8 cellular contexts compared by ENCODE assay signal in the genomic region with DNA sequence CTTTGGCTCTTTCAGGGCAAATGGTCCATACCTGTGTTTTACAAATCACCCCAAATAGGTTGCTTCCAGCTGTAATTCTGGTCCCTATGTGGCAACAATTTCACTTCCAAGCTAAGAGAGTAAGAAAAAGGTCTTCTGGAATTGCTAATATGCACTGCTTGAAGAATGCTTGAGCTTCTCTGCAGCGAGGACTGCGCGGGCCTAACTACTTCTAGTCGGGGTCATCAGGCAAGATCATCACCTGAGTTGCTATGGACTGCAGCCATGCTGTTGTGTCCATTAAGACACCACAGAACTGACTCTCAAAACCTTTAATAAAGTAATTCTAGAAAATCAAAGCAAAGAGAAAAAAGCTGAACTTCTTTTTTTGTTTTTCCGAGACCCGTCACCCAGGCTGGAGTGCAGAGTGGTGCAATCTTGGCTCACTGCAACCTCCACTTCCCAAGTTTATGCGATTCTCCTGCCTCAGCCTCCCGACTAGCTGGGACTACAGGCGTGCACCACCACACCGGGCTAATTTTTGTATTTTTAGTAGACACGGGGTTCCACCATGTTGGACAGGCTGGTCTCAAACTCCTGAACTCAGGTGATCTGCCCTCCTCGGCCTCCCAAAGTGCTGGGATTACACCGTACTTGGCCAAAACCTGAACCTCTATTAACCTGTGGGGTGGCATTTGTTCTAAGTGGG. TPM values are rescaled to one million over a fixed set of nuclear protein-coding genes. Genes with fewer than 3 reads are reported as not detected.
DNase-seq lines count a peak whose midpoint lies in the region; ATAC-seq and TF ChIP-seq lines count a peak whose summit lies in the region.

No MANE protein-coding gene starts in this region.

- H3K79me2 ChIP-seq in GM23338 (replicated peaks; ENCODE audit: insufficient read depth) = peaks cover 52% of the 10 kb centered on the region

- TF ChIP-seq CTCF in GM23338 (conservative IDR thresholded peaks at IDR 0.05; ENCODE audit: low read depth in 2 of 2) (no peak), fibroblast of villous mesenchyme (IDR thresholded peaks at IDR 0.05; ENCODE audit: insufficient read depth, low read depth, low read length) (no peak)

- no peak overlapping the region for H2AFZ ChIP-seq in GM23338

- H3F3A ChIP-seq in GM23338 (replicated peaks; ENCODE audit: low read depth) = peaks cover 4% of the 10 kb centered on the region; the same call in 1 of the 2 replicates

- peak overlapping the region; percentile 98 for H3K4me3 Mint-ChIP-seq in GM23338
- H3K4me3 Mint-ChIP-seq in activated CD4-positive, alpha-beta memory T cell treated with anti-CD3 and anti-CD28 coated beads for 36 hours = peak overlapping the region; percentile 92

- intact Hi-C loops in activated CD4-positive, alpha-beta memory T cell treated with anti-CD3 and anti-CD28 coated beads for 36 hours (cut with micrococcal nuclease) = no loop called here
- intact Hi-C loops in head of caudate nucleus (cut with DNase I) = no loop called here

- H3K4me1 ChIP-seq in GM23338 (ENCODE audit: insufficient read depth) = peaks cover 18% of the 10 kb centered on the region

- peak overlapping the region; percentile 97 for H3K4me3 ChIP-seq in GM23338
- H3K4me3 ChIP-seq in fibroblast of villous mesenchyme (ENCODE audit: low read depth, low read length) = peak overlapping the region; percentile 80
- peak overlapping the region in 6 of 7 experiments; percentile 62 to 80 (median 75) for H3K4me3 ChIP-seq in skin epidermis

- H3K4me1 Mint-ChIP-seq in GM23338 = peaks cover 27% of the 10 kb centered on the region
- peaks cover 57% of the 10 kb centered on the region for H3K4me1 Mint-ChIP-seq in activated CD4-positive, alpha-beta memory T cell treated with anti-CD3 and anti-CD28 coated beads for 36 hours (ENCODE audit: low read depth)

- POLR2A ChIA-PET in activated CD4-positive, alpha-beta memory T cell treated with anti-CD3 and anti-CD28 coated beads for 36 hours (lab: Charles Lee) = interaction anchor here (1.2 to 2.3 kb wide), 7 partner anchors 12 to 620 kb away, joined by 3 to 19 read pairs (median 4); a partner anchor contains a TSS

- peaks cover 12% of the 10 kb centered on the region for H3K36me3 Mint-ChIP-seq in GM23338 (ENCODE audit: low read depth)
- H3K36me3 Mint-ChIP-seq in activated CD4-positive, alpha-beta memory T cell treated with anti-CD3 and anti-CD28 coated beads for 36 hours = peaks cover 42% of the 10 kb centered on the region

- H3K27ac Mint-ChIP-seq in GM23338 = no peak overlapping the region
- H3K27ac Mint-ChIP-seq in activated CD4-positive, alpha-beta memory T cell treated with anti-CD3 and anti-CD28 coated beads for 36 hours = peak overlapping the region; percentile 98

- H3K4me2 ChIP-seq in GM23338 = peak overlapping the region; percentile 95

- no peaks in the 10 kb centered on the region for H3K27me3 ChIP-seq in GM23338 (ENCODE audit: insufficient read depth)

- no peak for DNase-seq in GM23338 (ENCODE audit: low spot score)
- no peak for DNase-seq in activated CD4-positive, alpha-beta memory T cell treated with anti-CD3 and anti-CD28 coated beads for 36 hours
- DNase-seq in fibroblast of villous mesenchyme (ENCODE audit: low read depth) = no peak
- no peak for DNase-seq in head of caudate nucleus
- DNase-seq in ecto neural progenitor cell (ENCODE audit: low spot score) = no peak

- no peaks in the 10 kb centered on the region for H3K9me2 ChIP-seq in GM23338 (ENCODE audit: insufficient read depth)

- H3K36me3 ChIP-seq in GM23338 (ENCODE audit: insufficient read depth) = no peaks in the 10 kb centered on the region

- H3K27ac ChIP-seq in GM23338 (ENCODE audit: low read depth) (no peak overlapping the region), skin epidermis (peak overlapping the region in 13 of 21 experiments; percentile 29 to 100 (median 96))

- no peak for ATAC-seq in GM23338
- no peak for ATAC-seq in GM19351 (IDR thresholded peaks at IDR 0.05; ENCODE audit: unreplicated experiment)
- ATAC-seq in GM19324 (IDR thresholded peaks at IDR 0.05; ENCODE audit: low FRiP score, unreplicated experiment) = no peak

- peaks cover 16% of the 10 kb centered on the region for H3K27me3 Mint-ChIP-seq in GM23338 (ENCODE audit: insufficient read depth, low read depth, poor library complexity)
- peaks cover 1% of the 10 kb centered on the region for H3K27me3 Mint-ChIP-seq in activated CD4-positive, alpha-beta memory T cell treated with anti-CD3 and anti-CD28 coated beads for 36 hours

- H4K20me1 ChIP-seq in GM23338 (replicated peaks; ENCODE audit: insufficient read depth) = peaks cover 15% of the 10 kb centered on the region

- no peaks in the 10 kb centered on the region for H3K9me3 Mint-ChIP-seq in GM23338
- no peaks in the 10 kb centered on the region for H3K9me3 Mint-ChIP-seq in activated CD4-positive, alpha-beta memory T cell treated with anti-CD3 and anti-CD28 coated beads for 36 hours

- CTCF ChIA-PET in activated CD4-positive, alpha-beta memory T cell treated with anti-CD3 and anti-CD28 coated beads for 36 hours (lab: Charles Lee) = interaction anchor here (0.7 to 4.4 kb wide), 7 partner anchors 8 to 647 kb away, joined by 3 to 40 read pairs (median 4); a partner anchor contains a TSS

TF ChIP-seq in GM23338, 12 proteins besides CTCF, POLR2A, EP300 and RAD21 (continues in another document):
- TF ChIP-seq JUNB (IDR thresholded peaks at IDR 0.05; ENCODE audit: unreplicated experiment) (no peak), ZNF114 (CRISPR knock-in tag; IDR thresholded peaks at IDR 0.05) (no peak), STAT1 (IDR thresholded peaks at IDR 0.05; ENCODE audit: unreplicated experiment) (no peak), EZH2 (IDR thresholded peaks at IDR 0.05; ENCODE audit: low read depth, unreplicated experiment) (no peak), EZH2phosphoT487 (IDR thresholded peaks at IDR 0.05; ENCODE audit: unreplicated experiment) (no peak)
- TF ChIP-seq, protein P1, sequence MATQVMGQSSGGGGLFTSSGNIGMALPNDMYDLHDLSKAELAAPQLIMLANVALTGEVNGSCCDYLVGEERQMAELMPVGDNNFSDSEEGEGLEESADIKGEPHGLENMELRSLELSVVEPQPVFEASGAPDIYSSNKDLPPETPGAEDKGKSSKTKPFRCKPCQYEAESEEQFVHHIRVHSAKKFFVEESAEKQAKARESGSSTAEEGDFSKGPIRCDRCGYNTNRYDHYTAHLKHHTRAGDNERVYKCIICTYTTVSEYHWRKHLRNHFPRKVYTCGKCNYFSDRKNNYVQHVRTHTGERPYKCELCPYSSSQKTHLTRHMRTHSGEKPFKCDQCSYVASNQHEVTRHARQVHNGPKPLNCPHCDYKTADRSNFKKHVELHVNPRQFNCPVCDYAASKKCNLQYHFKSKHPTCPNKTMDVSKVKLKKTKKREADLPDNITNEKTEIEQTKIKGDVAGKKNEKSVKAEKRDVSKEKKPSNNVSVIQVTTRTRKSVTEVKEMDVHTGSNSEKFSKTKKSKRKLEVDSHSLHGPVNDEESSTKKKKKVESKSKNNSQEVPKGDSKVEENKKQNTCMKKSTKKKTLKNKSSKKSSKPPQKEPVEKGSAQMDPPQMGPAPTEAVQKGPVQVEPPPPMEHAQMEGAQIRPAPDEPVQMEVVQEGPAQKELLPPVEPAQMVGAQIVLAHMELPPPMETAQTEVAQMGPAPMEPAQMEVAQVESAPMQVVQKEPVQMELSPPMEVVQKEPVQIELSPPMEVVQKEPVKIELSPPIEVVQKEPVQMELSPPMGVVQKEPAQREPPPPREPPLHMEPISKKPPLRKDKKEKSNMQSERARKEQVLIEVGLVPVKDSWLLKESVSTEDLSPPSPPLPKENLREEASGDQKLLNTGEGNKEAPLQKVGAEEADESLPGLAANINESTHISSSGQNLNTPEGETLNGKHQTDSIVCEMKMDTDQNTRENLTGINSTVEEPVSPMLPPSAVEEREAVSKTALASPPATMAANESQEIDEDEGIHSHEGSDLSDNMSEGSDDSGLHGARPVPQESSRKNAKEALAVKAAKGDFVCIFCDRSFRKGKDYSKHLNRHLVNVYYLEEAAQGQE (IDR thresholded peaks at IDR 0.05; ENCODE audit: unreplicated experiment) = no peak

RNA-seq across cellular contexts. Expression of a gene that starts 2.2 kb away (rescaled TPM):
- total RNA-seq in GM23338 (2014; rRNA removed; shearing (Covaris generic)) = 16.1 and 19.7 TPM in 2 replicates
- polyA plus RNA-seq in GM23338 (2016; fragmentation: Nextera tagmentation; extraction: Ambion mirVana) = 4.6 and 5.5 TPM in 2 replicates
- 10 to 100 TPM; 71.8 to 78.4 TPM for total RNA-seq in activated CD4-positive, alpha-beta memory T cell treated with anti-CD3 and anti-CD28 coated beads for 36 hours
- 53.5 and 62.2 TPM in 2 replicates for total RNA-seq in fibroblast of villous mesenchyme

RNA-seq across cellular contexts. Expression of a gene that starts 7.2 kb away (rescaled TPM):
- total RNA-seq in GM23338 (2014; rRNA removed; shearing (Covaris generic)) = 79.9 and 88.4 TPM in 2 replicates
- polyA plus RNA-seq in GM23338 (2016; fragmentation: Nextera tagmentation; extraction: Ambion mirVana) = 27.2 and 31.0 TPM in 2 replicates
- total RNA-seq in activated CD4-positive, alpha-beta memory T cell treated with anti-CD3 and anti-CD28 coated beads for 36 hours = 10 to 100 TPM; 95.4 to 98.1 TPM
- 31.2 and 35.4 TPM in 2 replicates for total RNA-seq in fibroblast of villous mesenchyme

RNA-seq across cellular contexts. Expression of a gene that starts 16.8 kb away (rescaled TPM):
- 84.0 and 87.0 TPM in 2 replicates for total RNA-seq in GM23338 (2014; rRNA removed; shearing (Covaris generic))
- polyA plus RNA-seq in GM23338 (2016; fragmentation: Nextera tagmentation; extraction: Ambion mirVana) = 125 and 131 TPM in 2 replicates
- 100 to 1,000 TPM; 122 to 128 TPM for total RNA-seq in activated CD4-positive, alpha-beta memory T cell treated with anti-CD3 and anti-CD28 coated beads for 36 hours
- total RNA-seq in fibroblast of villous mesenchyme = 60.6 and 88.9 TPM in 2 replicates

RNA-seq across cellular contexts. Expression of a gene that starts 42.1 kb away (rescaled TPM):
- total RNA-seq in GM23338 (2014; rRNA removed; shearing (Covaris generic)) = 12.8 and 13.2 TPM in 2 replicates
- polyA plus RNA-seq in GM23338 (2016; fragmentation: Nextera tagmentation; extraction: Ambion mirVana) = 36.1 and 36.4 TPM in 2 replicates
- total RNA-seq in activated CD4-positive, alpha-beta memory T cell treated with anti-CD3 and anti-CD28 coated beads for 36 hours = 10 to 100 TPM in 1 of 2 experiments, 1 to 10 TPM in 1; 9.8 to 14.6 TPM
- 12.2 and 20.7 TPM in 2 replicates for total RNA-seq in fibroblast of villous mesenchyme

RNA-seq across cellular contexts. Expression of a gene that starts 42.4 kb away (rescaled TPM):
- total RNA-seq in GM23338 (2014; rRNA removed; shearing (Covaris generic)) = 6.1 and 11.0 TPM in 2 replicates
- 4.3 and 5.8 TPM in 2 replicates for polyA plus RNA-seq in GM23338 (2016; fragmentation: Nextera tagmentation; extraction: Ambion mirVana)
- total RNA-seq in activated CD4-positive, alpha-beta memory T cell treated with anti-CD3 and anti-CD28 coated beads for 36 hours = under 1 TPM; 0.36 to 0.88 TPM
- 1.3 and 1.9 TPM in 2 replicates for total RNA-seq in fibroblast of villous mesenchyme
